1 cellular context compared by ENCODE assay signal in genomic region chr1:32754282-32755097, GRCh38.
TF ChIP-seq lines count a peak whose summit lies in the region.

No MANE protein-coding gene starts in this region.

TF ChIP-seq in endothelial cell of umbilical vein, 7 proteins besides CTCF, POLR2A, EP300 and RAD21:
- TF ChIP-seq EZH2 (IDR thresholded peaks at IDR 0.05; ENCODE audit: borderline replicate concordance, low read depth, low read length, severe bottlenecking) (no peak), POLR2AphosphoS5 (IDR thresholded peaks at IDR 0.05; ENCODE audit: insufficient read depth, low read depth, low read length) (no peak), JUN (IDR thresholded peaks at IDR 0.05; ENCODE audit: borderline replicate concordance, insufficient read depth, insufficient read length, low read depth) (no peak), FOS (IDR thresholded peaks at IDR 0.05; ENCODE audit: borderline replicate concordance, insufficient read depth, low read length) (no peak), GATA2 (IDR thresholded peaks at IDR 0.05; ENCODE audit: insufficient read depth, insufficient read length, low read depth, low read length) (no peak), MYC (IDR thresholded peaks at IDR 0.05; ENCODE audit: low read depth, low read length) (no peak)
- TF ChIP-seq, protein P1, sequence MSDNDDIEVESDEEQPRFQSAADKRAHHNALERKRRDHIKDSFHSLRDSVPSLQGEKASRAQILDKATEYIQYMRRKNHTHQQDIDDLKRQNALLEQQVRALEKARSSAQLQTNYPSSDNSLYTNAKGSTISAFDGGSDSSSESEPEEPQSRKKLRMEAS (IDR thresholded peaks at IDR 0.05; ENCODE audit: insufficient read depth, insufficient read length): no peak
TF ChIP-seq in endothelial cell of umbilical vein: peak in this region for 0.
